ENCODE assay signal across 8 cellular contexts in the genomic region with DNA sequence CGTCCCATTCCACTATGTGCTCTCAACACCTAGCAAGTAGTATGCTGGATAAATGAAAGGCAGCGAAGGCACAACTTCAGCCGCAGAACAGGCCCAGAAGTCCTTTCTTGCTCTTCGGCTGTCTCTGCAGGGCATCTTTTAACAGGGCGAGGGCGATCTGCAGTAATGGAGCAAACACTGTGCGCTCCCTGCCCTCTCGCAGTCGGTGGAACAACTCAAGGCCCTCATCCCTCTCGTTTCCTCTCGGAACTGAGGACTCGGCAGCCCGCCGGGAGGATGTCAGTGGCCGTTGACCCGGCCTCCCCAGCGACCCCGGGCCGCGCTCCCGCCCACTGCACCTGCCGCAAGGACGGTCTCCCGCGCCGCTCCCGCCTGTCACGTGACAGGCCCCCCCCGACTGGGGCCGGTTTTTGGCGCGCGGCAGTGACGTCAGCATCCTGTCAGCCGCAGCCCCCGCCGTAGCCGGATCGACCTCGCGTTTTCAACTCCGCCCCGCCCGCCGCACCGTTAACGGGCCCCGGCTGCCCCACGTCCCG. TPM values are rescaled to one million over a fixed set of nuclear protein-coding genes. Genes with fewer than 3 reads are reported as not detected.
DNase-seq lines count a peak whose midpoint lies in the region; ATAC-seq, FAIRE-seq and TF ChIP-seq lines count a peak whose summit lies in the region.

No MANE protein-coding gene starts in this region.

- no peaks in the 10 kb centered on the region for H3K27me3 Mint-ChIP-seq in activated CD8-positive, alpha-beta memory T cell treated with anti-CD3 and anti-CD28 coated beads, Interleukin-2, amount 10 ng/mL, durations not matched to agents 7 days and 5 days

- no peak overlapping the region for H2AK5ac ChIP-seq in H1 (ENCODE audit: low read depth, low read length)

- no peak overlapping the region for H4K91ac ChIP-seq in H1 (replicated peaks; ENCODE audit: insufficient read length, low read length)

- H3K9ac ChIP-seq in H1 (replicated peaks in 1 of 4; ENCODE audit: extremely low read depth in 1 of 4, low read depth in 3 of 4, low read length in 3 of 4) = peak overlapping the region; percentile 67 to 90 (median 82)

- no peak for FAIRE-seq in H1 (lab: Jason Lieb, UNC)

- H2BK12ac ChIP-seq in H1 (ENCODE audit: low read depth, low read length) = no peak overlapping the region

- H2BK15ac ChIP-seq in H1 (ENCODE audit: low read length) = no peak overlapping the region

- H3K18ac ChIP-seq in H1 (ENCODE audit: extremely low read depth, low read length) = no peak overlapping the region

- H3K23ac ChIP-seq in H1 (ENCODE audit: insufficient read length) = no peak overlapping the region

- H3K56ac ChIP-seq in H1 (replicated peaks; ENCODE audit: insufficient read length, low read depth, low read length) = no peak overlapping the region

- POLR2A ChIA-PET in H1 (lab: Charles Lee; ENCODE audit: partially characterized antibody) = interaction anchor here (1.0 to 1.3 kb wide), 4 partner anchors 10 to 89 kb away, joined by 3 to 6 read pairs (median 3); a partner anchor contains a TSS

- peak overlapping the region; percentile 89 for H3K27ac Mint-ChIP-seq in activated CD8-positive, alpha-beta memory T cell treated with anti-CD3 and anti-CD28 coated beads, Interleukin-2, amount 10 ng/mL, durations not matched to agents 7 days and 5 days

- H3K79me2 ChIP-seq in H1 (ENCODE audit: control insufficient read depth in 1 of 2, insufficient read depth in 2 of 2, low read length in 2 of 2) = peaks cover 2 to 47% of the 10 kb centered on the region in 2 experiments; a peak in 3 of 4 replicates

- no peak overlapping the region for H2BK20ac ChIP-seq in H1 (ENCODE audit: low read length)

- H3K14ac ChIP-seq in H1 (ENCODE audit: insufficient read length) = no peak overlapping the region

- peak; percentile 70 for TF ChIP-seq POLR2A in GM18505 (IDR thresholded peaks at IDR 0.05; ENCODE audit: borderline replicate concordance, extremely low read depth, insufficient read depth, insufficient read length)
- peak; percentile 46 to 58; a peak in 2 of 3 replicates for TF ChIP-seq POLR2A in H1 (IDR thresholded peaks at IDR 0.05; ENCODE audit: control extremely low read depth in 1 of 2, low read depth in 2 of 2, low read length in 2 of 2)

- H3K4me1 Mint-ChIP-seq in activated CD8-positive, alpha-beta memory T cell treated with anti-CD3 and anti-CD28 coated beads, Interleukin-2, amount 10 ng/mL, durations not matched to agents 7 days and 5 days = peaks cover 51% of the 10 kb centered on the region

- H4K20me1 ChIP-seq in H1 (replicated peaks in 1 of 2; ENCODE audit: control insufficient read depth in 1 of 2, insufficient read depth in 2 of 2, low read length in 2 of 2) = peaks cover 6 to 10% of the 10 kb centered on the region in 2 experiments

- H3K4me3 Mint-ChIP-seq in activated CD8-positive, alpha-beta memory T cell treated with anti-CD3 and anti-CD28 coated beads, Interleukin-2, amount 10 ng/mL, durations not matched to agents 7 days and 5 days = peak overlapping the region; percentile 94

- DNase-seq in NK-92 treated with Interleukin-12 subunit alpha and Interleukin-12 subunit beta, amount 100 ng/mL, for 24 hours (lab: John Stamatoyannopoulos, UW) = peak; percentile 80
- DNase-seq in activated CD8-positive, alpha-beta memory T cell treated with anti-CD3 and anti-CD28 coated beads, Interleukin-2, amount 10 ng/mL, durations not matched to agents 7 days and 5 days = peak; percentile 94
- DNase-seq in H1 (ENCODE audit: low read depth in 1 of 2, low spot score in 2 of 2) (peak; percentile 50 to 92), mesenteric fat pad (ENCODE audit: low spot score) (peak; percentile 98)
- DNase-seq in stimulated activated CD8-positive, alpha-beta memory T cell treated with anti-CD3 and anti-CD28 coated beads, Interleukin-12 subunit alpha, Interleukin-12 subunit beta, amount 100 ng/mL, for 4 hours (ENCODE audit: low read depth) = peak; percentile 88

- H3K9me3 Mint-ChIP-seq in activated CD8-positive, alpha-beta memory T cell treated with anti-CD3 and anti-CD28 coated beads, Interleukin-2, amount 10 ng/mL, durations not matched to agents 7 days and 5 days (ENCODE audit: low read depth) = no peaks in the 10 kb centered on the region

- peak overlapping the region; percentile 88 to 98 for H3K4me2 ChIP-seq in H1 (ENCODE audit: insufficient read depth in 1 of 2, low read depth in 2 of 2, low read length in 2 of 2)

- ATAC-seq in GM18505 (IDR thresholded peaks at IDR 0.05; ENCODE audit: unreplicated experiment) (peak; percentile 26), HG03571 (IDR thresholded peaks at IDR 0.05; ENCODE audit: unreplicated experiment) (peak; percentile 20)
- peak; percentile 3 for ATAC-seq in activated CD8-positive, alpha-beta memory T cell treated with anti-CD3 and anti-CD28 coated beads, Interleukin-2, amount 10 ng/mL, durations not matched to agents 7 days and 5 days

- no peak for TF ChIP-seq CTCF in 22Rv1 (IDR thresholded peaks at IDR 0.05)
- TF ChIP-seq CTCF in H1 (IDR thresholded peaks at IDR 0.05; ENCODE audit: control extremely low read depth in 1 of 3, insufficient read depth in 1 of 3, low read depth in 1 of 3, low read length in 3 of 3) = no peak

- H3K4me3 ChIP-seq in H1 (ENCODE audit: extremely low read depth in 1 of 4, insufficient read depth in 2 of 4, low read depth in 3 of 4, low read length in 4 of 4) = peak overlapping the region; percentile 66 to 93 (median 82)

- H2BK120ac ChIP-seq in H1 (replicated peaks; ENCODE audit: low read depth, low read length) = no peak overlapping the region

- H2AFZ ChIP-seq in H1 (ENCODE audit: low read length) = peak overlapping the region; percentile 25; the same call in 1 of the 2 replicates

- peak overlapping the region; percentile 59 for H4K5ac ChIP-seq in H1 (ENCODE audit: insufficient read length, low read depth, low read length)

- WGBS in H1 (ENCODE audit: extremely low coverage in 1 of 2, insufficient coverage in 1 of 2, insufficient read length in 1 of 2, insufficient replicate concordance in 2 of 2, low coverage in 1 of 2, low lambda C conversion rate in 2 of 2, missing lambda C conversion rate in 1 of 2), 2 experiments = 3% methylated on average over 15 of the region's 50 CpGs; no CpG with 5 or more reads in 1 of the 2 experiments

- peaks cover 12% of the 10 kb centered on the region for H3K23me2 ChIP-seq in H1 (ENCODE audit: low read depth, low read length)

- peaks cover 0 to 14% (median 7%) of the 10 kb centered on the region in 4 experiments for H3K4me1 ChIP-seq in H1 (replicated peaks in 1 of 4; ENCODE audit: control insufficient read depth in 3 of 4, insufficient read depth in 4 of 4, low read length in 3 of 4)

- no peak for TF ChIP-seq RAD21 in H1 (IDR thresholded peaks at IDR 0.05 in 1 of 2, conservative IDR thresholded peaks at IDR 0.05 in 1 of 2; ENCODE audit: low read depth in 2 of 2, low read length in 2 of 2)

- no peaks in the 10 kb centered on the region for H3K9me3 ChIP-seq in H1 (ENCODE audit: insufficient read depth in 2 of 2, low read depth in 1 of 2, low read length in 1 of 2)

- H2BK5ac ChIP-seq in H1 (ENCODE audit: low read depth, low read length) = peak overlapping the region; percentile 57

- no peaks in the 10 kb centered on the region for H3K36me3 ChIP-seq in H1 (ENCODE audit: control insufficient read depth in 2 of 4, insufficient read depth in 4 of 4, low read length in 3 of 4)

- no peaks in the 10 kb centered on the region for H3K27me3 ChIP-seq in H1 (replicated peaks in 1 of 4; ENCODE audit: control insufficient read depth in 3 of 4, extremely low read depth in 1 of 4, insufficient read depth in 3 of 4, low read length in 3 of 4)

- H3K27ac ChIP-seq in 22Rv1 = peak overlapping the region; percentile 99
- no peak overlapping the region for H3K27ac ChIP-seq in H1 (ENCODE audit: low read depth, low read length)

- H4K8ac ChIP-seq in H1 (ENCODE audit: extremely low read depth, insufficient read depth, low read length) = peak overlapping the region; percentile 75

- peak in 1 of 2 experiments; percentile 65; a peak in 1 of 3 replicates for TF ChIP-seq EP300 in H1 (IDR thresholded peaks at IDR 0.05; ENCODE audit: borderline replicate concordance in 1 of 2, low read depth in 2 of 2, low read length in 2 of 2)

- H3K79me1 ChIP-seq in H1 (ENCODE audit: low read depth, low read length) = peaks cover 4% of the 10 kb centered on the region; the same call in 1 of the 2 replicates

- peaks cover 18% of the 10 kb centered on the region for H3K36me3 Mint-ChIP-seq in activated CD8-positive, alpha-beta memory T cell treated with anti-CD3 and anti-CD28 coated beads, Interleukin-2, amount 10 ng/mL, durations not matched to agents 7 days and 5 days

- CTCF ChIA-PET in activated CD8-positive, alpha-beta memory T cell treated with anti-CD3 and anti-CD28 coated beads, Interleukin-2, amount 10 ng/mL, durations not matched to agents 7 days and 5 days (lab: Charles Lee) = interaction anchor here (0.8 kb wide), 1 partner anchor 250 kb away, joined by 3 read pairs; no protein-coding TSS in a partner anchor
- CTCF ChIA-PET in H1 (lab: Charles Lee; ENCODE audit: partially characterized antibody) = no interaction called here

- H3K4ac ChIP-seq in H1 (replicated peaks; ENCODE audit: insufficient read length, low read depth, low read length) = no peak overlapping the region

RNA-seq across cellular contexts. Expression of a gene that starts 1.1 kb away (rescaled TPM):
- 10 to 100 TPM; 31.2 to 36.3 TPM for total RNA-seq in activated CD8-positive, alpha-beta memory T cell treated with anti-CD3 and anti-CD28 coated beads, Interleukin-2, amount 10 ng/mL, durations not matched to agents 7 days and 5 days
- 6.7 and 8.2 TPM in 2 replicates for total RNA-seq in H1 (2021; fragmentation: NEBNext Ultra II Directional; extraction: Animal tissue kit (Norgen Biotek cat#: 25700))
- 2.0 and 2.2 TPM in 2 replicates for polyA plus RNA-seq in H1 (2011; rRNA removed)
- 3.9 TPM for polyA plus RNA-seq in H1 (2011; cell fraction: cytosol; rRNA removed)
- 3.5 TPM for polyA plus RNA-seq in H1 (2011; cell fraction: nucleus; rRNA removed)
- polyA plus RNA-seq in H1 (2012, experiment 1 of 2) = 2.6 to 5.1 TPM (median 3.0 TPM) in 4 replicates
- polyA plus RNA-seq in H1 (2012, experiment 2 of 2) = 0.59 TPM
- 4.4 TPM for polyA plus RNA-seq in H1 (2013, experiment 1 of 2)
- 3.9 TPM for polyA plus RNA-seq in H1 (2013, experiment 2 of 2)
- 3.1 and 3.4 TPM in 2 replicates for polyA minus RNA-seq in H1 (2011; rRNA and poly(A)+ RNA removed)
- 5.0 TPM for polyA minus RNA-seq in H1 (2011; cell fraction: cytosol; rRNA and poly(A)+ RNA removed)
- polyA minus RNA-seq in H1 (2011; cell fraction: nucleus; rRNA and poly(A)+ RNA removed) = 5.7 TPM
- total RNA-seq in mesenteric fat pad = 0.71 TPM

RNA-seq across cellular contexts. Expression of a gene that starts 32.9 kb away (rescaled TPM):
- total RNA-seq in activated CD8-positive, alpha-beta memory T cell treated with anti-CD3 and anti-CD28 coated beads, Interleukin-2, amount 10 ng/mL, durations not matched to agents 7 days and 5 days = 10 to 100 TPM in 1 of 2 experiments, 1 to 10 TPM in 1; 7.7 to 11.6 TPM
- 10.5 and 11.2 TPM in 2 replicates for total RNA-seq in H1 (2021; fragmentation: NEBNext Ultra II Directional; extraction: Animal tissue kit (Norgen Biotek cat#: 25700))
- polyA plus RNA-seq in H1 (2011; rRNA removed) = 3.3 and 3.8 TPM in 2 replicates
- polyA plus RNA-seq in H1 (2011; cell fraction: cytosol; rRNA removed) = 7.9 TPM
- polyA plus RNA-seq in H1 (2011; cell fraction: nucleus; rRNA removed) = 3.3 TPM
- 9.9 to 11.6 TPM (median 10.5 TPM) in 4 replicates for polyA plus RNA-seq in H1 (2012, experiment 1 of 2)
- polyA plus RNA-seq in H1 (2012, experiment 2 of 2) = 3.3 TPM
- 7.0 TPM for polyA plus RNA-seq in H1 (2013, experiment 1 of 2)
- 7.1 TPM for polyA plus RNA-seq in H1 (2013, experiment 2 of 2)
- polyA minus RNA-seq in H1 (2011; rRNA and poly(A)+ RNA removed) = 1.5 and 2.0 TPM in 2 replicates
- polyA minus RNA-seq in H1 (2011; cell fraction: cytosol; rRNA and poly(A)+ RNA removed) = 3.2 TPM
- polyA minus RNA-seq in H1 (2011; cell fraction: nucleus; rRNA and poly(A)+ RNA removed) = 2.5 TPM
- 20.7 TPM for total RNA-seq in mesenteric fat pad

RNA-seq across cellular contexts. Expression of a gene that starts 33.6 kb away (rescaled TPM):
- total RNA-seq in activated CD8-positive, alpha-beta memory T cell treated with anti-CD3 and anti-CD28 coated beads, Interleukin-2, amount 10 ng/mL, durations not matched to agents 7 days and 5 days = 1 to 10 TPM; 5.3 to 6.7 TPM
- 11.5 and 13.7 TPM in 2 replicates for total RNA-seq in H1 (2021; fragmentation: NEBNext Ultra II Directional; extraction: Animal tissue kit (Norgen Biotek cat#: 25700))
- 7.0 and 9.6 TPM in 2 replicates for polyA plus RNA-seq in H1 (2011; rRNA removed)
- polyA plus RNA-seq in H1 (2011; cell fraction: cytosol; rRNA removed) = 10.8 TPM
- polyA plus RNA-seq in H1 (2011; cell fraction: nucleus; rRNA removed) = 5.7 TPM
- polyA plus RNA-seq in H1 (2012, experiment 1 of 2) = 13.5 to 19.7 TPM (median 15.7 TPM) in 4 replicates
- 7.9 TPM for polyA plus RNA-seq in H1 (2012, experiment 2 of 2)
- 13.4 TPM for polyA plus RNA-seq in H1 (2013, experiment 1 of 2)
- 16.3 TPM for polyA plus RNA-seq in H1 (2013, experiment 2 of 2)
- 4.1 and 4.9 TPM in 2 replicates for polyA minus RNA-seq in H1 (2011; rRNA and poly(A)+ RNA removed)
- polyA minus RNA-seq in H1 (2011; cell fraction: cytosol; rRNA and poly(A)+ RNA removed) = 4.0 TPM
- polyA minus RNA-seq in H1 (2011; cell fraction: nucleus; rRNA and poly(A)+ RNA removed) = 7.2 TPM
- 17.0 TPM for total RNA-seq in mesenteric fat pad
